20 cellular contexts compared by ENCODE assay signal in the genomic region with DNA sequence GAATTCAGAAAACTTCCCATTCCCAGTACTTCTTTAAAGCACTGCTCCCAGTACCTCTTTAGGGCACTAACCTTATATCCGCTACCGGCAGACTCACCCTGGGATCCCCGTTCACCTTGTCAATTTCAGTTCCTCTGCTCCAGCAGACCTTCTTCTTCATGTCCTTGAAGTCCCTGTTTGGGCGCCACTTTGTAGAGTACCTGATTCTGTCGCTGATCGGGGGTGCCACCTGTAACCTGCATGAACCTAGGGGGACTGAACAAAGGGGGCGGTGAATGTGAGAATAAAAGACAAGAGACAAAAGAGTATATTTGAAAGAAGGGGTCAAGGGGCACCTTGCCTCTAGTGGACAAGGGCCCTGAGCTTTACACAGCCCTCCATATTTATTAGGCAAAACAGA.
"Had no signal": no experiment of that assay in that cellular context is flagged by ENCODE, and none has a peak within 500 bp of the region (broad histone marks: within the 10 kb centered on the region; RNA-seq: fewer than 3 reads in every experiment).

No MANE protein-coding gene starts in this region.

- H3K36me3 ChIP-seq: adrenal gland, prostate gland, spleen, suprapubic skin, upper lobe of left lung had no signal

- H3K4me3 Mint-ChIP-seq: activated CD4-positive, alpha-beta T cell treated with anti-CD3 and anti-CD28 coated beads, Interleukin-2, amount 10 ng/mL, durations not matched to agents 7 days and 5 days; brain; natural killer cell treated with Interleukin-12 subunit alpha and Interleukin-12 subunit beta and Interleukin-15 and Interleukin-18, amount 100 ng/mL, for 72 hours; T-helper 17 cell had no signal

- H3K27ac ChIP-seq: adrenal gland, prostate gland, spleen, suprapubic skin, upper lobe of left lung had no signal

- H3K4me3 ChIP-seq: adrenal gland, mucosa of descending colon, prostate gland, spleen, suprapubic skin, upper lobe of left lung had no signal

- ATAC-seq: esophagus mucosa; left colon; mucosa of descending colon; natural killer cell treated with Interleukin-12 subunit alpha and Interleukin-12 subunit beta and Interleukin-15 and Interleukin-18, amount 100 ng/mL, for 72 hours; sciatic nerve; T-helper 17 cell had no signal

- H3K4me1 ChIP-seq: adrenal gland, prostate gland, upper lobe of left lung had no signal

- H3K9me3 ChIP-seq: adrenal gland, prostate gland, suprapubic skin had no signal

- DNase-seq: activated CD4-positive, alpha-beta T cell treated with anti-CD3 and anti-CD28 coated beads, Interleukin-2, amount 10 ng/mL, durations not matched to agents 7 days and 5 days; activated CD4-positive, CD25-positive, alpha-beta regulatory T cell; activated naive CD4-positive, alpha-beta T cell treated with anti-CD3 and anti-CD28 coated beads, Interleukin-2, amount 50 U/mL, for 16 hours; adrenal gland; dermis blood vessel endothelial cell; glutamatergic neuron; left colon; mucosa of descending colon; spleen; stimulated activated CD4-positive, alpha-beta T cell treated with anti-CD3 and anti-CD28 coated beads, Interleukin-1b, Interleukin-23, amount 100 ng/mL, for 48 hours; stimulated activated naive CD4-positive, alpha-beta T cell treated with Interleukin-2 at 50 U/mL for 16 hours; T-helper 17 cell; upper lobe of left lung had no signal

- H3K27me3 ChIP-seq: adrenal gland, suprapubic skin, upper lobe of left lung had no signal

- H3K27me3 Mint-ChIP-seq: T-helper 17 cell had no signal

- H3K27ac Mint-ChIP-seq: activated CD4-positive, alpha-beta T cell treated with anti-CD3 and anti-CD28 coated beads, Interleukin-2, amount 10 ng/mL, durations not matched to agents 7 days and 5 days; activated T-helper 2 cell treated with anti-CD3 and anti-CD28 coated beads, Interferon-gamma antibody, Interleukin-2, Interleukin-4, amounts not matched to agents 10 μg/mL and 5 μg/mL and 100 μg/mL, durations not matched to agents 14 hours and 24 hours and 36 hours; brain; natural killer cell treated with Interleukin-12 subunit alpha and Interleukin-12 subunit beta and Interleukin-15 and Interleukin-18, amount 100 ng/mL, for 72 hours; T-helper 17 cell had no signal
